ENCODE assay signal across 9 cellular contexts in genomic region chr12:132401982-132402381, GRCh38.
"Had no signal": no experiment of that assay in that cellular context is flagged by ENCODE, and none has a peak within 500 bp of the region (broad histone marks: within the 10 kb centered on the region; RNA-seq: fewer than 3 reads in every experiment).

No MANE protein-coding gene starts in this region.

- H3K27ac ChIP-seq: GM23248 had no signal

- DNase-seq: GM23248, GOT3, H7, H9, HCEC 1CT, HFFc6 had no signal

- H3K4me3 ChIP-seq: GM23248, GM23338, HAP-1 had no signal

- H3K9me3 ChIP-seq: HAP-1 had no signal

- H3K4me1 ChIP-seq: HAP-1 had no signal

- ATAC-seq: GM23338, HCT116 had no signal

- H3K36me3 ChIP-seq: HAP-1 had no signal
